In the genomic region with DNA sequence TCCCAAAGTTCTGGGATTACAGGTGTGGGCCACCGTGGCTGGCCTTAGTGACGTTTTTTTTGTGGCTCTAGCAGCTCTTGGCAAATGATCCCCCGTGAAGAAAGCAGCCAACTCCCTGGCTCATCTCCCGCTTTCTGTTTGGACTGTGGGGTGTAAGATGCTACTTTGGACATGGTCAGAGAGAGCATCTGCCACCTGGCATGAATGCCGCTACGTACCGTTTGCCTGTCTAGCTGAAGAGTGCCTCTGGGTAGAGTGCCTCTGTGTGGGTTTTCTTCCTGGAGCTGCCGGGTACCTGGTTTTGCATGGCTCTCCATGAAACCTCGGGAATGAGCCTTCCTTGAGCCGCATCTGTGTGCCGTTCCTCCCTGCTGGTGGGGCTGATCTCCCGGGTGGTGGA, we compare ENCODE assay signal across 2 cellular contexts.
TF ChIP-seq lines count a peak whose summit lies in the region.

No MANE protein-coding gene starts in this region.

TF ChIP-seq in liver, 16 proteins besides CTCF, POLR2A, EP300 and RAD21 (continued from another document):
- TF ChIP-seq, protein P1, sequence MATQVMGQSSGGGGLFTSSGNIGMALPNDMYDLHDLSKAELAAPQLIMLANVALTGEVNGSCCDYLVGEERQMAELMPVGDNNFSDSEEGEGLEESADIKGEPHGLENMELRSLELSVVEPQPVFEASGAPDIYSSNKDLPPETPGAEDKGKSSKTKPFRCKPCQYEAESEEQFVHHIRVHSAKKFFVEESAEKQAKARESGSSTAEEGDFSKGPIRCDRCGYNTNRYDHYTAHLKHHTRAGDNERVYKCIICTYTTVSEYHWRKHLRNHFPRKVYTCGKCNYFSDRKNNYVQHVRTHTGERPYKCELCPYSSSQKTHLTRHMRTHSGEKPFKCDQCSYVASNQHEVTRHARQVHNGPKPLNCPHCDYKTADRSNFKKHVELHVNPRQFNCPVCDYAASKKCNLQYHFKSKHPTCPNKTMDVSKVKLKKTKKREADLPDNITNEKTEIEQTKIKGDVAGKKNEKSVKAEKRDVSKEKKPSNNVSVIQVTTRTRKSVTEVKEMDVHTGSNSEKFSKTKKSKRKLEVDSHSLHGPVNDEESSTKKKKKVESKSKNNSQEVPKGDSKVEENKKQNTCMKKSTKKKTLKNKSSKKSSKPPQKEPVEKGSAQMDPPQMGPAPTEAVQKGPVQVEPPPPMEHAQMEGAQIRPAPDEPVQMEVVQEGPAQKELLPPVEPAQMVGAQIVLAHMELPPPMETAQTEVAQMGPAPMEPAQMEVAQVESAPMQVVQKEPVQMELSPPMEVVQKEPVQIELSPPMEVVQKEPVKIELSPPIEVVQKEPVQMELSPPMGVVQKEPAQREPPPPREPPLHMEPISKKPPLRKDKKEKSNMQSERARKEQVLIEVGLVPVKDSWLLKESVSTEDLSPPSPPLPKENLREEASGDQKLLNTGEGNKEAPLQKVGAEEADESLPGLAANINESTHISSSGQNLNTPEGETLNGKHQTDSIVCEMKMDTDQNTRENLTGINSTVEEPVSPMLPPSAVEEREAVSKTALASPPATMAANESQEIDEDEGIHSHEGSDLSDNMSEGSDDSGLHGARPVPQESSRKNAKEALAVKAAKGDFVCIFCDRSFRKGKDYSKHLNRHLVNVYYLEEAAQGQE (IDR thresholded peaks at IDR 0.05) = no peak
- TF ChIP-seq RXRA (IDR thresholded peaks at IDR 0.05) (peak; percentile 60 to 74), FOXA1 (IDR thresholded peaks at IDR 0.05) (peak; percentile 36), HNF4A (conservative IDR thresholded peaks at IDR 0.05) (peak; percentile 89 to 93), NR2F2 (IDR thresholded peaks at IDR 0.05) (no peak), EGR1 (IDR thresholded peaks at IDR 0.05; ENCODE audit: low read depth in 2 of 2) (peak in 1 of 2 donors; percentile 31), TAF1 (conservative IDR thresholded peaks at IDR 0.05) (no peak), SP1 (IDR thresholded peaks at IDR 0.05) (peak; percentile 64), FOXA2 (IDR thresholded peaks at IDR 0.05) (peak; percentile 41), JUND (IDR thresholded peaks at IDR 0.05) (peak in 1 of 2 donors; percentile 59), HNF4G (IDR thresholded peaks at IDR 0.05) (peak; percentile 72), YY1 (IDR thresholded peaks at IDR 0.05) (peak; percentile 56)
- TF ChIP-seq, protein P2, sequence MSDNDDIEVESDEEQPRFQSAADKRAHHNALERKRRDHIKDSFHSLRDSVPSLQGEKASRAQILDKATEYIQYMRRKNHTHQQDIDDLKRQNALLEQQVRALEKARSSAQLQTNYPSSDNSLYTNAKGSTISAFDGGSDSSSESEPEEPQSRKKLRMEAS (IDR thresholded peaks at IDR 0.05) = peak; percentile 53
- TF ChIP-seq, protein P3, sequence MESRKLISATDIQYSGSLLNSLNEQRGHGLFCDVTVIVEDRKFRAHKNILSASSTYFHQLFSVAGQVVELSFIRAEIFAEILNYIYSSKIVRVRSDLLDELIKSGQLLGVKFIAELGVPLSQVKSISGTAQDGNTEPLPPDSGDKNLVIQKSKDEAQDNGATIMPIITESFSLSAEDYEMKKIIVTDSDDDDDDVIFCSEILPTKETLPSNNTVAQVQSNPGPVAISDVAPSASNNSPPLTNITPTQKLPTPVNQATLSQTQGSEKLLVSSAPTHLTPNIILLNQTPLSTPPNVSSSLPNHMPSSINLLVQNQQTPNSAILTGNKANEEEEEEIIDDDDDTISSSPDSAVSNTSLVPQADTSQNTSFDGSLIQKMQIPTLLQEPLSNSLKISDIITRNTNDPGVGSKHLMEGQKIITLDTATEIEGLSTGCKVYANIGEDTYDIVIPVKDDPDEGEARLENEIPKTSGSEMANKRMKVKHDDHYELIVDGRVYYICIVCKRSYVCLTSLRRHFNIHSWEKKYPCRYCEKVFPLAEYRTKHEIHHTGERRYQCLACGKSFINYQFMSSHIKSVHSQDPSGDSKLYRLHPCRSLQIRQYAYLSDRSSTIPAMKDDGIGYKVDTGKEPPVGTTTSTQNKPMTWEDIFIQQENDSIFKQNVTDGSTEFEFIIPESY (IDR thresholded peaks at IDR 0.05) = no peak
- TF ChIP-seq, protein P4, sequence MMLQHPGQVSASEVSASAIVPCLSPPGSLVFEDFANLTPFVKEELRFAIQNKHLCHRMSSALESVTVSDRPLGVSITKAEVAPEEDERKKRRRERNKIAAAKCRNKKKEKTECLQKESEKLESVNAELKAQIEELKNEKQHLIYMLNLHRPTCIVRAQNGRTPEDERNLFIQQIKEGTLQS (IDR thresholded peaks at IDR 0.05) = no peak
TF ChIP-seq in liver: peak in this region for 10.

TF ChIP-seq in HepG2, 621 proteins besides CTCF, POLR2A, EP300 and RAD21 (continued from another document):
- TF ChIP-seq, protein P5, sequence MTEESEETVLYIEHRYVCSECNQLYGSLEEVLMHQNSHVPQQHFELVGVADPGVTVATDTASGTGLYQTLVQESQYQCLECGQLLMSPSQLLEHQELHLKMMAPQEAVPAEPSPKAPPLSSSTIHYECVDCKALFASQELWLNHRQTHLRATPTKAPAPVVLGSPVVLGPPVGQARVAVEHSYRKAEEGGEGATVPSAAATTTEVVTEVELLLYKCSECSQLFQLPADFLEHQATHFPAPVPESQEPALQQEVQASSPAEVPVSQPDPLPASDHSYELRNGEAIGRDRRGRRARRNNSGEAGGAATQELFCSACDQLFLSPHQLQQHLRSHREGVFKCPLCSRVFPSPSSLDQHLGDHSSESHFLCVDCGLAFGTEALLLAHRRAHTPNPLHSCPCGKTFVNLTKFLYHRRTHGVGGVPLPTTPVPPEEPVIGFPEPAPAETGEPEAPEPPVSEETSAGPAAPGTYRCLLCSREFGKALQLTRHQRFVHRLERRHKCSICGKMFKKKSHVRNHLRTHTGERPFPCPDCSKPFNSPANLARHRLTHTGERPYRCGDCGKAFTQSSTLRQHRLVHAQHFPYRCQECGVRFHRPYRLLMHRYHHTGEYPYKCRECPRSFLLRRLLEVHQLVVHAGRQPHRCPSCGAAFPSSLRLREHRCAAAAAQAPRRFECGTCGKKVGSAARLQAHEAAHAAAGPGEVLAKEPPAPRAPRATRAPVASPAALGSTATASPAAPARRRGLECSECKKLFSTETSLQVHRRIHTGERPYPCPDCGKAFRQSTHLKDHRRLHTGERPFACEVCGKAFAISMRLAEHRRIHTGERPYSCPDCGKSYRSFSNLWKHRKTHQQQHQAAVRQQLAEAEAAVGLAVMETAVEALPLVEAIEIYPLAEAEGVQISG (CRISPR knock-in tag; IDR thresholded peaks at IDR 0.05) = no peak
- TF ChIP-seq, protein P6, sequence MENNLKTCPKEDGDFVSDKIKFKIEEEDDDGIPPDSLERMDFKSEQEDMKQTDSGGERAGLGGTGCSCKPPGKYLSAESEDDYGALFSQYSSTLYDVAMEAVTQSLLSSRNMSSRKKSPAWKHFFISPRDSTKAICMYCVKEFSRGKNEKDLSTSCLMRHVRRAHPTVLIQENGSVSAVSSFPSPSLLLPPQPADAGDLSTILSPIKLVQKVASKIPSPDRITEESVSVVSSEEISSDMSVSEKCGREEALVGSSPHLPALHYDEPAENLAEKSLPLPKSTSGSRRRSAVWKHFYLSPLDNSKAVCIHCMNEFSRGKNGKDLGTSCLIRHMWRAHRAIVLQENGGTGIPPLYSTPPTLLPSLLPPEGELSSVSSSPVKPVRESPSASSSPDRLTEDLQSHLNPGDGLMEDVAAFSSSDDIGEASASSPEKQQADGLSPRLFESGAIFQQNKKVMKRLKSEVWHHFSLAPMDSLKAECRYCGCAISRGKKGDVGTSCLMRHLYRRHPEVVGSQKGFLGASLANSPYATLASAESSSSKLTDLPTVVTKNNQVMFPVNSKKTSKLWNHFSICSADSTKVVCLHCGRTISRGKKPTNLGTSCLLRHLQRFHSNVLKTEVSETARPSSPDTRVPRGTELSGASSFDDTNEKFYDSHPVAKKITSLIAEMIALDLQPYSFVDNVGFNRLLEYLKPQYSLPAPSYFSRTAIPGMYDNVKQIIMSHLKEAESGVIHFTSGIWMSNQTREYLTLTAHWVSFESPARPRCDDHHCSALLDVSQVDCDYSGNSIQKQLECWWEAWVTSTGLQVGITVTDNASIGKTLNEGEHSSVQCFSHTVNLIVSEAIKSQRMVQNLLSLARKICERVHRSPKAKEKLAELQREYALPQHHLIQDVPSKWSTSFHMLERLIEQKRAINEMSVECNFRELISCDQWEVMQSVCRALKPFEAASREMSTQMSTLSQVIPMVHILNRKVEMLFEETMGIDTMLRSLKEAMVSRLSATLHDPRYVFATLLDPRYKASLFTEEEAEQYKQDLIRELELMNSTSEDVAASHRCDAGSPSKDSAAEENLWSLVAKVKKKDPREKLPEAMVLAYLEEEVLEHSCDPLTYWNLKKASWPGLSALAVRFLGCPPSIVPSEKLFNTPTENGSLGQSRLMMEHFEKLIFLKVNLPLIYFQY (CRISPR knock-in tag; IDR thresholded peaks at IDR 0.05; ENCODE audit: borderline replicate concordance) = no peak
- no peak for TF ChIP-seq NFKB2 (CRISPR knock-in tag; IDR thresholded peaks at IDR 0.05; ENCODE audit: borderline replicate concordance)
- TF ChIP-seq, protein P7, sequence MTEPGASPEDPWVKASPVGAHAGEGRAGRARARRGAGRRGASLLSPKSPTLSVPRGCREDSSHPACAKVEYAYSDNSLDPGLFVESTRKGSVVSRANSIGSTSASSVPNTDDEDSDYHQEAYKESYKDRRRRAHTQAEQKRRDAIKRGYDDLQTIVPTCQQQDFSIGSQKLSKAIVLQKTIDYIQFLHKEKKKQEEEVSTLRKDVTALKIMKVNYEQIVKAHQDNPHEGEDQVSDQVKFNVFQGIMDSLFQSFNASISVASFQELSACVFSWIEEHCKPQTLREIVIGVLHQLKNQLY (CRISPR knock-in tag; IDR thresholded peaks at IDR 0.05) = no peak
- TF ChIP-seq, protein P8, sequence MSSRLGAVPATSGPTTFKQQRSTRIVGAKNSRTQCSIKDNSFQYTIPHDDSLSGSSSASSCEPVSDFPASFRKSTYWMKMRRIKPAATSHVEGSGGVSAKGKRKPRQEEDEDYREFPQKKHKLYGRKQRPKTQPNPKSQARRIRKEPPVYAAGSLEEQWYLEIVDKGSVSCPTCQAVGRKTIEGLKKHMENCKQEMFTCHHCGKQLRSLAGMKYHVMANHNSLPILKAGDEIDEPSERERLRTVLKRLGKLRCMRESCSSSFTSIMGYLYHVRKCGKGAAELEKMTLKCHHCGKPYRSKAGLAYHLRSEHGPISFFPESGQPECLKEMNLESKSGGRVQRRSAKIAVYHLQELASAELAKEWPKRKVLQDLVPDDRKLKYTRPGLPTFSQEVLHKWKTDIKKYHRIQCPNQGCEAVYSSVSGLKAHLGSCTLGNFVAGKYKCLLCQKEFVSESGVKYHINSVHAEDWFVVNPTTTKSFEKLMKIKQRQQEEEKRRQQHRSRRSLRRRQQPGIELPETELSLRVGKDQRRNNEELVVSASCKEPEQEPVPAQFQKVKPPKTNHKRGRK (CRISPR knock-in tag; IDR thresholded peaks at IDR 0.05) = no peak
- TF ChIP-seq ZNF331 (CRISPR knock-in tag; IDR thresholded peaks at IDR 0.05) = no peak
- TF ChIP-seq, protein P9, sequence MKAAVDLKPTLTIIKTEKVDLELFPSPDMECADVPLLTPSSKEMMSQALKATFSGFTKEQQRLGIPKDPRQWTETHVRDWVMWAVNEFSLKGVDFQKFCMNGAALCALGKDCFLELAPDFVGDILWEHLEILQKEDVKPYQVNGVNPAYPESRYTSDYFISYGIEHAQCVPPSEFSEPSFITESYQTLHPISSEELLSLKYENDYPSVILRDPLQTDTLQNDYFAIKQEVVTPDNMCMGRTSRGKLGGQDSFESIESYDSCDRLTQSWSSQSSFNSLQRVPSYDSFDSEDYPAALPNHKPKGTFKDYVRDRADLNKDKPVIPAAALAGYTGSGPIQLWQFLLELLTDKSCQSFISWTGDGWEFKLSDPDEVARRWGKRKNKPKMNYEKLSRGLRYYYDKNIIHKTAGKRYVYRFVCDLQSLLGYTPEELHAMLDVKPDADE (CRISPR knock-in tag; IDR thresholded peaks at IDR 0.05) = no peak
- TF ChIP-seq, protein P10, sequence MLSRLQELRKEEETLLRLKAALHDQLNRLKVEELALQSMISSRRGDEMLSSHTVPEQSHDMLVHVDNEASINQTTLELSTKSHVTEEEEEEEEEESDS (CRISPR knock-in tag; IDR thresholded peaks at IDR 0.05; ENCODE audit: borderline replicate concordance) = no peak
- TF ChIP-seq ZBTB1 (CRISPR knock-in tag; IDR thresholded peaks at IDR 0.05; ENCODE audit: borderline replicate concordance) = no peak
- TF ChIP-seq KDM5B (CRISPR knock-in tag; IDR thresholded peaks at IDR 0.05; ENCODE audit: borderline replicate concordance) = no peak
